Comparison of ENCODE assay signal across 19 cellular contexts in the genomic region with DNA sequence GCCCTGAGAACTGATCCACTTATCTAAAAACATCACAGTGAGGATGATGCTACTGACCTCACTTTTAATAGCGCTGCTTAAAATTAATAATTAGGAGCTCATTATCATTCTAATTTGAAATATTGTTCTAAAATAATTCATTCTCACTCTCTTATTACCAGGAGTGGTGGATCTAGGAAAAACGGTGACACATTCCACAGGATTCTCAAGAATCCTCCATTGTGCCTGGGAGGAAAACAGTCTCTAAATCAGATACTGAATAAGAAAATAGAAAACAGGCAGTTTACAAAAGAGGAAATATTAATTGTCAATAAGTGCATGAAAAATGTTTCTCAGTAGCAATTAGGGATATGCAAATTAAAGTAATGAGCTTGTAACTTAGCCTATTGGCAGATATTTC.
DNase-seq lines count a peak whose midpoint lies in the region; ATAC-seq and TF ChIP-seq lines count a peak whose summit lies in the region.
"Had no signal": no experiment of that assay in that cellular context is flagged by ENCODE, and none has a peak within 500 bp of the region (broad histone marks: within the 10 kb centered on the region; RNA-seq: fewer than 3 reads in every experiment).

No MANE protein-coding gene starts in this region.

- DNase-seq in ELR (ENCODE audit: low read depth) = peak; percentile 52
- peak; percentile 37 for DNase-seq in NCI-H226
- DNase-seq in fibroblast of the aortic adventitia (ENCODE audit: low read depth) = peak; percentile 27
- DNase-seq in smooth muscle cell (lab: John Stamatoyannopoulos, UW; ENCODE audit: unreplicated experiment) = no peak
- DNase-seq in T-helper 2 cell = no peak
- no peak for DNase-seq in activated CD4-positive, alpha-beta T cell treated with anti-CD3 and anti-CD28 coated beads, Interleukin-2, amount 50 U/mL, for 48 hours
- no peak for DNase-seq in pons (ENCODE audit: low spot score)
- DNase-seq: Calu3; CD4-positive, CD25-positive, alpha-beta regulatory T cell; GDM1; MM.1S; NCI-H1930; NCI-H2171; NCI-H774 had no signal

- no peak overlapping the region for H3K9ac ChIP-seq in smooth muscle cell (ENCODE audit: low read depth)
- H3K9ac ChIP-seq: KMS-11 had no signal

- H3K4me3 ChIP-seq in fibroblast of the aortic adventitia (ENCODE audit: low read depth, low read length) (no peak overlapping the region), smooth muscle cell (no peak overlapping the region)

- H3K9me3 ChIP-seq in smooth muscle cell (replicated peaks; ENCODE audit: low read depth) = no peaks in the 10 kb centered on the region

- WGBS in smooth muscle cell (ENCODE audit: low lambda C conversion rate) = 52% methylated on average over 2 of the region's 2 CpGs

- ATAC-seq in HG02970 (IDR thresholded peaks at IDR 0.05; ENCODE audit: low FRiP score, unreplicated experiment) = no peak
- ATAC-seq: Panc1, Right ventricle myocardium inferior had no signal

- TF ChIP-seq CTCF in fibroblast of the aortic adventitia (IDR thresholded peaks at IDR 0.05; ENCODE audit: insufficient read depth, low read length) (no peak), smooth muscle cell (IDR thresholded peaks at IDR 0.05; ENCODE audit: borderline replicate concordance, insufficient read depth, poor library complexity, severe bottlenecking) (no peak)

- no peaks in the 10 kb centered on the region for H3K36me3 ChIP-seq in smooth muscle cell (ENCODE audit: low read depth)

- H3K27ac ChIP-seq in smooth muscle cell (ENCODE audit: low read depth) = no peak overlapping the region
- H3K27ac ChIP-seq: HL-60, KMS-11 had no signal

- H2AFZ ChIP-seq in smooth muscle cell (ENCODE audit: low read depth) = no peak overlapping the region

- no peaks in the 10 kb centered on the region for H3K27me3 ChIP-seq in smooth muscle cell (ENCODE audit: low read depth)

- H3F3A ChIP-seq in smooth muscle cell (ENCODE audit: low read depth) = no peaks in the 10 kb centered on the region

- no peaks in the 10 kb centered on the region for H3K79me2 ChIP-seq in smooth muscle cell (ENCODE audit: low read depth)

- H4K20me1 ChIP-seq in smooth muscle cell (ENCODE audit: low read depth) = no peaks in the 10 kb centered on the region

- peaks cover 22% of the 10 kb centered on the region for H3K4me1 ChIP-seq in smooth muscle cell (ENCODE audit: low read depth)

- H3K4me2 ChIP-seq in smooth muscle cell = peak overlapping the region; percentile 6
- H3K4me2 ChIP-seq: KMS-11 had no signal

Comparison
In these comparisons a context has a peak if more than half of its experiments do, and no peak if none do; other contexts are left out.
1. DNase-seq: peak in ELR (single experiment), NCI-H226 (single experiment) and fibroblast of the aortic adventitia (single experiment); none in smooth muscle cell (single experiment), T-helper 2 cell (0 of 5), activated CD4-positive, alpha-beta T cell treated with anti-CD3 and anti-CD28 coated beads, Interleukin-2, amount 50 U/mL, for 48 hours (0 of 2) and pons (single experiment).